ENCODE assay signal across 22 cellular contexts in genomic region chr3:46905661-46906451, GRCh38. TPM values are rescaled to one million over a fixed set of nuclear protein-coding genes. Genes with fewer than 3 reads are reported as not detected.
DNase-seq lines count a peak whose midpoint lies in the region; ATAC-seq, FAIRE-seq and TF ChIP-seq lines count a peak whose summit lies in the region.
"Had no signal": no experiment of that assay in that cellular context is flagged by ENCODE, and none has a peak within 500 bp of the region (broad histone marks: within the 10 kb centered on the region; RNA-seq: fewer than 3 reads in every experiment).

No MANE protein-coding gene starts in this region.

- DNase-seq in left cardiac atrium, result peak; percentile 17
- no peak for DNase-seq in Right ventricle myocardium superior
- DNase-seq in chondrocyte (ENCODE audit: low spot score), result peak; percentile 81
- peak; percentile 57 for DNase-seq in osteoblast (ENCODE audit: insufficient read length, low spot score, missing footprints)
- DNase-seq in urothelium cell line (ENCODE audit: low spot score), result no peak
- DNase-seq in NCI-H1417 (lab: John Stamatoyannopoulos, UW), result no peak
- no peak for DNase-seq in HK-2 (ENCODE audit: unreplicated experiment)
- DNase-seq: C1 segment of cervical spinal cord, GDM1, GM23248, Karpas-422, MG63, NCI-H1092, NCI-H1694, NCI-H2107, NCI-H2227 treated with DMSO at 0.1 percent for 48 hours, NCI-H524, SHP77 treated with DMSO at 0.1 percent for 48 hours had no signal

- H2AFZ ChIP-seq in osteoblast (ENCODE audit: low read length), result no peak overlapping the region
- H2AFZ ChIP-seq: GM23248 had no signal

- peaks cover 19% of the 10 kb centered on the region for H3K4me1 ChIP-seq in osteoblast (ENCODE audit: insufficient read depth, low read length)

- H3K9me3 ChIP-seq in osteoblast (ENCODE audit: low read depth, low read length), result no peaks in the 10 kb centered on the region
- H3K9me3 ChIP-seq: MG63 had no signal

- no peak overlapping the region for H3K4me3 Mint-ChIP-seq in chondrocyte (ENCODE audit: unreplicated experiment)

- no peaks in the 10 kb centered on the region for H3K79me2 ChIP-seq in osteoblast (ENCODE audit: insufficient read depth, low read length)

- TF ChIP-seq CTCF in chondrocyte (IDR thresholded peaks at IDR 0.05) (no peak), osteoblast (IDR thresholded peaks at IDR 0.05; ENCODE audit: extremely low read depth, low read depth, low read length) (no peak)

- no peak overlapping the region for H3K27ac ChIP-seq in osteoblast (ENCODE audit: low read depth, low read length)
- H3K27ac ChIP-seq: GM23248 had no signal

- no peak overlapping the region for H3K27ac Mint-ChIP-seq in chondrocyte (ENCODE audit: unreplicated experiment)

- no peaks in the 10 kb centered on the region for H3K36me3 Mint-ChIP-seq in chondrocyte (ENCODE audit: low read depth)

- no peak overlapping the region for H3K4me3 ChIP-seq in osteoblast (ENCODE audit: insufficient read depth, low read length)
- H3K4me3 ChIP-seq: GM12878, GM23248, MG63 had no signal

- H3K9me3 Mint-ChIP-seq in chondrocyte (ENCODE audit: low read depth), result no peaks in the 10 kb centered on the region

- intact Hi-C loops in left cardiac atrium (cut with DNase I) (loop anchor here in 1 of 2 donors (5.0 kb wide), 1 partner anchor 204 kb away; the partner anchor contains the start of gene TMIE), Right ventricle myocardium superior (cut with DNase I) (loop anchor here (5.0 kb wide), 1 partner anchor 199 kb away; no protein-coding TSS in a partner anchor)

- H3K36me3 ChIP-seq in osteoblast (ENCODE audit: insufficient read depth, low read length), result no peaks in the 10 kb centered on the region
- H3K36me3 ChIP-seq: MG63 had no signal

- no peak overlapping the region for H3K4me2 ChIP-seq in osteoblast (ENCODE audit: insufficient read depth, low read length)

- H3K27me3 ChIP-seq in osteoblast (ENCODE audit: insufficient read depth, low read length), result no peaks in the 10 kb centered on the region
- H3K27me3 ChIP-seq: MG63 had no signal

- ATAC-seq in left cardiac atrium, result no peak
- no peak for ATAC-seq in Right ventricle myocardium superior (ENCODE audit: poor library complexity)
- ATAC-seq in GM18517 (IDR thresholded peaks at IDR 0.05; ENCODE audit: unreplicated experiment), result no peak
- ATAC-seq: GM12878, Panc1 had no signal

- peaks cover 10% of the 10 kb centered on the region for H3K4me1 Mint-ChIP-seq in chondrocyte (ENCODE audit: low read depth)

- H4K20me1 ChIP-seq in osteoblast (ENCODE audit: insufficient read depth, low read length), result no peaks in the 10 kb centered on the region

- no peaks in the 10 kb centered on the region for H3K27me3 Mint-ChIP-seq in chondrocyte (ENCODE audit: low read depth)

- FAIRE-seq in urothelium cell line (lab: Jason Lieb, UNC), result peak; percentile 9
- FAIRE-seq: GM12878 had no signal

RNA-seq across cellular contexts. Expression of gene PTH1R, which starts 28.3 kb away (rescaled TPM):
- total RNA-seq in left cardiac atrium, result 10 to 100 TPM in 1 of 2 donors, 1 to 10 TPM in 1; 5.4 to 10.0 TPM
- 11.8 TPM for total RNA-seq in Right ventricle myocardium superior
- total RNA-seq in chondrocyte, result 2.4 to 6.3 TPM (median 3.1 TPM) in 3 replicates
- 0.29 and 0.36 TPM in 2 replicates for total RNA-seq in osteoblast
- total RNA-seq: GM12878 had no signal

RNA-seq across cellular contexts. Expression of gene MYL3, which starts 42.6 kb away (rescaled TPM):
- 100 to 1,000 TPM; 157 to 557 TPM for total RNA-seq in left cardiac atrium
- 10,727 TPM for total RNA-seq in Right ventricle myocardium superior
- 0.22 to 0.82 TPM in 2 of 3 replicates, not detected in the other for total RNA-seq in chondrocyte
- total RNA-seq in osteoblast, result not detected in 2 replicates
- total RNA-seq: A673, GM12878, GM23248 had no signal

Comparison
In these comparisons a context has a peak if more than half of its experiments do, and no peak if none do; other contexts are left out.
1. DNase-seq: peak in left cardiac atrium (single experiment), chondrocyte (single experiment) and osteoblast (single experiment); none in Right ventricle myocardium superior (single experiment), urothelium cell line (single experiment), NCI-H1417 (0 of 3) and HK-2 (single experiment).
2. RNA of gene MYL3, which starts 42.6 kb away (total RNA-seq): 10,727 TPM in Right ventricle myocardium superior (single experiment) and 157 to 557 TPM in left cardiac atrium; 0.22 to 0.82 TPM in chondrocyte and not detected in osteoblast; every median in the first group is over 10 times any median in the second.